ENCODE assay signal across 8 cellular contexts in the genomic region with DNA sequence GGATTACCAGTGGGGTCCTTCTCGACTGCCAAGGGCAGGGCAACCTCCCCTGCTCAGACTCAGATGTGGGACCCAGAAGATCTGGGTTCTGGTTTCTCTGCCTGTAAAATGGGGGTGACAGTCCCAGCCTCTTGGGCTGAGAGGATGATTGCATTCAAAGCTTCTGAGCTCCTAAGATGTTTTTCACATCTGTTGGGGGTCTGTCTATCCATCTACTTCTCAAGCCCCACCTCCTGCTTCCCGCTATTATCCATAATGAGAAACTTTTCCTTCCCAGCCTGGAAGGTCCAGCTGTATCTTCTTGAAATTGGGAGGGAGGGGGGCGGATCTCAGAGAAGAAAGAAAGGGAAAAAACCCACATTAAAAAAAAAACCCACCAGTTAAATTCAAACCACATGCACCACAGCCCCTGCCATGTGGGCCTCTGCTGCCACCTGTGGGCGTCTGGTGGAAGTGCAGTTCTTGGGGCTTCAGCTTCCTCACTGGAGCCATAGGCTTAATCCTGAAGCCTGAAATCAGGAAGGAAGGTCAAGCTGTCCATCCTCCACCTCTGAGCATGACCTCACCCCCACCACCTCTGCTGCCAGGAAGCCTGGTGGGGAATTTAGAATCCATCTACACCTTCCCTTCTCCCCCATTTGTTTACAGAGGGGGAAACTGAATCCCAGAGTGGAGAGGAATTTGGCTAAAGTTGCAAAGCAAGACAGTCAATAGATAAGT. TPM values are rescaled to one million over a fixed set of nuclear protein-coding genes. Genes with fewer than 3 reads are reported as not detected.
DNase-seq lines count a peak whose midpoint lies in the region; ATAC-seq and TF ChIP-seq lines count a peak whose summit lies in the region.

No MANE protein-coding gene starts in this region.

- H3K4me1 ChIP-seq in osteoblast (ENCODE audit: insufficient read depth, low read length) (peaks cover 58% of the 10 kb centered on the region), suprapubic skin (peaks cover 40% of the 10 kb centered on the region)

- peaks cover 24% of the 10 kb centered on the region for H3K36me3 ChIP-seq in osteoblast (ENCODE audit: insufficient read depth, low read length)
- H3K36me3 ChIP-seq in suprapubic skin, result no peaks in the 10 kb centered on the region

- WGBS in suprapubic skin, result 10% methylated on average over 4 of the region's 4 CpGs

- H3K27ac ChIP-seq in osteoblast (ENCODE audit: low read depth, low read length) (peak overlapping the region; percentile 80), suprapubic skin (peak overlapping the region; percentile 52)

- TF ChIP-seq EP300 in suprapubic skin (IDR thresholded peaks at IDR 0.05), result no peak

- H3K9me3 ChIP-seq in osteoblast (ENCODE audit: low read depth, low read length), result no peaks in the 10 kb centered on the region
- no peaks in the 10 kb centered on the region for H3K9me3 ChIP-seq in suprapubic skin

- H2AFZ ChIP-seq in osteoblast (ENCODE audit: low read length), result no peak overlapping the region

- H3K4me2 ChIP-seq in osteoblast (ENCODE audit: insufficient read depth, low read length), result peak overlapping the region; percentile 59

- H3K4me3 ChIP-seq in foreskin fibroblast (ENCODE audit: low read depth in 1 of 2, low read length in 2 of 2) (peak overlapping the region in 1 of 2 donors; percentile 5), osteoblast (ENCODE audit: insufficient read depth, low read length) (no peak overlapping the region), suprapubic skin (peak overlapping the region; percentile 3)

- H3K79me2 ChIP-seq in osteoblast (ENCODE audit: insufficient read depth, low read length), result peaks cover 99% of the 10 kb centered on the region

- TF ChIP-seq CTCF in foreskin fibroblast (IDR thresholded peaks at IDR 0.05; ENCODE audit: low read depth, low read length) (peak; percentile 100), osteoblast (IDR thresholded peaks at IDR 0.05; ENCODE audit: extremely low read depth, low read depth, low read length) (peak; percentile 99), suprapubic skin (IDR thresholded peaks at IDR 0.05) (peak; percentile 96 to 99)

- no peak for TF ChIP-seq POLR2A in suprapubic skin (IDR thresholded peaks at IDR 0.05)

- no peak for ATAC-seq in GM18502 (IDR thresholded peaks at IDR 0.05; ENCODE audit: poor library complexity, unreplicated experiment)

- DNase-seq in DMS53 treated with DMSO at 0.1 percent for 48 hours (lab: John Stamatoyannopoulos, UW; ENCODE audit: unreplicated experiment), result peak; percentile 88
- DNase-seq in M059J (ENCODE audit: low read depth), result peak; percentile 83
- peak; percentile 50 to 85 for DNase-seq in SHP77 (lab: John Stamatoyannopoulos, UW)
- peak; percentile 64 for DNase-seq in activated T-helper 9 cell treated with anti-CD3 and anti-CD28 coated beads, Interleukin-2, amount 50 U/mL, for 16 hours (ENCODE audit: low read depth)
- peak; percentile 66 to 90 for DNase-seq in foreskin fibroblast
- peak; percentile 95 for DNase-seq in osteoblast (ENCODE audit: insufficient read length, low spot score, missing footprints)
- peak; percentile 83 to 86 for DNase-seq in suprapubic skin (ENCODE audit: low spot score in 2 of 2)

- peaks cover 97% of the 10 kb centered on the region for H4K20me1 ChIP-seq in osteoblast (ENCODE audit: insufficient read depth, low read length)

- H3K27me3 ChIP-seq in osteoblast (ENCODE audit: insufficient read depth, low read length), result no peaks in the 10 kb centered on the region
- no peaks in the 10 kb centered on the region for H3K27me3 ChIP-seq in suprapubic skin

RNA-seq across cellular contexts. Expression of a gene that starts 27.3 kb away (rescaled TPM):
- total RNA-seq in M059J (2014; rRNA removed; shearing (Covaris generic)), result 6.0 and 17.5 TPM in 2 replicates
- total RNA-seq in osteoblast (50.1 and 67.0 TPM in 2 replicates), suprapubic skin (10 to 100 TPM in 2 of 4 donors, 1 to 10 TPM in 2; 8.3 to 25.0 (median 9.7) TPM)

RNA-seq across cellular contexts. Expression of a gene that starts 40.8 kb away (rescaled TPM):
- total RNA-seq in M059J (2014; rRNA removed; shearing (Covaris generic)), result 6.6 and 10.8 TPM in 2 replicates
- 2.9 and 4.0 TPM in 2 replicates for total RNA-seq in osteoblast
- 10 to 100 TPM in 1 of 4 donors, 1 to 10 TPM in 3; 1.9 to 11.2 (median 4.2) TPM for total RNA-seq in suprapubic skin
